Comparison of ENCODE assay signal across 7 cellular contexts in the genomic region with DNA sequence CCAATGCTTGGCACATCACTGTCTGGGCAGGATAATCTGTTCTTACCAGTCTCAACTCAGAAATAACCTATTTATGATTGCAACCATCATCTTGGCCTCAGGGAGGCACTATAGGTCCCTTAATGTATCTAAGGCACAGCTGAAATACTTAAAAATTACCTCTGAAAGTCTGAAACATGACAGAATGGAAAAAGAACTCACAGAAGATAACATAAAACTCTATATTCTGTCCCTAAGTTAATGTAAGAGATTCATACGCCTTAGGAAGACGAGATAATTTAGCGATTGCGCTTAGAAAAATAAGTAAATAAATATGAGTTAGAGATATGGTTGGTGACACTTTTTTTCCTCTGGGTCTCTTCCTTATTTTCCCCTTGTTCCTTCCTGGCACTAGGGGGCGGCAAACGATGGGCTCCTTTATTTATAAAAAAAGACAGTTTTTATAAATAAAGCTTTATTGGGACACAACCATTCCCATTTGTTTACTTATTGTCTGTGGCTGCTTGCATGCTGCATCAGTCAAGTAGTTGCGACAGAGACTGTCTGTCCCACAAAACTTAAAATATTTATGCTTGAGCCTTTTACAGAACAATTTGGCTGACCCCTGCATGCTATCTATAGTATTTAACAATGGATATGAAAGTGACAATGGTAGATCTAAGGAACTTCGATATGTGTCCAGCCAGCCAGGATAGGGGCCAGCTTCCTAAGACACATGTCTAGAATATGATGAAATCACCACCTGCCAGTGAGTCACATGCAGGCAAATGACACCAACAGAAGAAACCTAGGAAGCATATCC.
DNase-seq lines count a peak whose midpoint lies in the region; ATAC-seq, FAIRE-seq and TF ChIP-seq lines count a peak whose summit lies in the region.

No MANE protein-coding gene starts in this region.

- H3F3A ChIP-seq in neural progenitor cell (ENCODE audit: low read depth) = no peaks in the 10 kb centered on the region

- no peak overlapping the region for H3K9ac ChIP-seq in Karpas-422 (ENCODE audit: low read length)
- H3K9ac ChIP-seq in endothelial cell of umbilical vein (replicated peaks; ENCODE audit: extremely low read depth, insufficient read depth, low read length) = peak overlapping the region; percentile 34
- H3K9ac ChIP-seq in neural progenitor cell = no peak overlapping the region

- no peaks in the 10 kb centered on the region for H3K4me1 Mint-ChIP-seq in neural progenitor cell

- no peaks in the 10 kb centered on the region for H3K79me2 ChIP-seq in Karpas-422 (ENCODE audit: low read length)
- no peaks in the 10 kb centered on the region for H3K79me2 ChIP-seq in endothelial cell of umbilical vein (ENCODE audit: control insufficient read depth, insufficient read depth, low read length)
- H3K79me2 ChIP-seq in neural progenitor cell (ENCODE audit: low read depth) = no peaks in the 10 kb centered on the region

- H3K27me3 Mint-ChIP-seq in neural progenitor cell (ENCODE audit: insufficient read depth, low read depth) = peaks cover 6% of the 10 kb centered on the region

- H4K20me1 ChIP-seq in Karpas-422 (ENCODE audit: insufficient read depth, low read depth, low read length) (peaks cover 6% of the 10 kb centered on the region; the same call in 1 of the 2 replicates), endothelial cell of umbilical vein (replicated peaks; ENCODE audit: control insufficient read depth, extremely low read depth, insufficient read depth, low read length) (no peaks in the 10 kb centered on the region), neural progenitor cell (ENCODE audit: low read depth) (no peaks in the 10 kb centered on the region)

- in situ Hi-C loops in G401 (cut with HindIII; ENCODE audit: low sequenced_read_pairs) = no loop called here

- TF ChIP-seq CTCF in endothelial cell of umbilical vein (IDR thresholded peaks at IDR 0.05; ENCODE audit: extremely low read depth in 1 of 2, insufficient read depth in 1 of 2, low read depth in 1 of 2, low read length in 2 of 2) (peak; percentile 43 to 54), neural progenitor cell (IDR thresholded peaks at IDR 0.05) (peak; percentile 77)

- H2AFZ ChIP-seq in Karpas-422 (ENCODE audit: low read length) (no peak overlapping the region), endothelial cell of umbilical vein (ENCODE audit: low read depth, low read length) (peak overlapping the region; percentile 26), neural progenitor cell (replicated peaks) (no peak overlapping the region)

- H3K36me3 ChIP-seq in Karpas-422 (ENCODE audit: insufficient read depth, low read length) (no peaks in the 10 kb centered on the region), endothelial cell of umbilical vein (ENCODE audit: control insufficient read depth in 2 of 2, extremely low read depth in 1 of 2, insufficient read depth in 2 of 2, low read length in 2 of 2) (no peaks in the 10 kb centered on the region), neural progenitor cell (no peaks in the 10 kb centered on the region)

- H3K4me2 ChIP-seq in Karpas-422 (ENCODE audit: low read depth, low read length, poor library complexity, severe bottlenecking) = no peak overlapping the region
- peak overlapping the region; percentile 71 for H3K4me2 ChIP-seq in endothelial cell of umbilical vein (ENCODE audit: insufficient read depth, low read length)
- H3K4me2 ChIP-seq in neural progenitor cell = peak overlapping the region; percentile 46

- no peak overlapping the region for H3K4me3 ChIP-seq in Karpas-422 (ENCODE audit: low read length)
- no peak overlapping the region for H3K4me3 ChIP-seq in endothelial cell of umbilical vein (replicated peaks in 1 of 3; ENCODE audit: insufficient read depth in 1 of 3, low read depth in 1 of 3, low read length in 3 of 3)
- peak overlapping the region; percentile 5 for H3K4me3 ChIP-seq in neural progenitor cell

- no peaks in the 10 kb centered on the region for H3K9me1 ChIP-seq in endothelial cell of umbilical vein (replicated peaks; ENCODE audit: control insufficient read depth, extremely low read depth, insufficient read depth, low read length)

- no peaks in the 10 kb centered on the region for H3K36me3 Mint-ChIP-seq in neural progenitor cell

- peak; percentile 58 for ATAC-seq in GM21576 (IDR thresholded peaks at IDR 0.05; ENCODE audit: unreplicated experiment)

- H3K4me1 ChIP-seq in Karpas-422 (ENCODE audit: low read length) (peaks cover 4% of the 10 kb centered on the region; the same call in 1 of the 2 replicates), endothelial cell of umbilical vein (ENCODE audit: control insufficient read depth, extremely low read depth, insufficient read depth, low read length) (no peaks in the 10 kb centered on the region), neural progenitor cell (no peaks in the 10 kb centered on the region)

- H3K27me3 ChIP-seq in Karpas-422 (ENCODE audit: low read length) (no peaks in the 10 kb centered on the region), endothelial cell of umbilical vein (ENCODE audit: control insufficient read depth in 2 of 2, insufficient read depth in 2 of 2, low read length in 2 of 2) (peaks cover 10 to 34% of the 10 kb centered on the region in 2 experiments), neural progenitor cell (peaks cover 7% of the 10 kb centered on the region)

- H3K9me3 ChIP-seq in Karpas-422 (ENCODE audit: low read length) (no peaks in the 10 kb centered on the region), endothelial cell of umbilical vein (replicated peaks; ENCODE audit: control insufficient read depth, insufficient read depth, low read length) (no peaks in the 10 kb centered on the region), neural progenitor cell (ENCODE audit: low read depth) (no peaks in the 10 kb centered on the region)

- FAIRE-seq in endothelial cell of umbilical vein (lab: Jason Lieb, UNC) = peak; percentile 83

- H3K9me3 Mint-ChIP-seq in neural progenitor cell = no peaks in the 10 kb centered on the region

- H3K27ac Mint-ChIP-seq in neural progenitor cell = no peak overlapping the region

- dilution Hi-C loops in endothelial cell of umbilical vein (cut with MboI; ENCODE audit: extremely low pct_ligation_motif_present, low sequenced_read_pairs) = no loop called here

- intact Hi-C loops in endothelial cell of umbilical vein (cut with micrococcal nuclease) = loop anchor here (1.0 to 10.0 kb wide), 5 partner anchors 347 to 1131 kb away; partner anchors contain the start of genes ERCC8 and NDUFAF2

- no peaks in the 10 kb centered on the region for H3K9me2 ChIP-seq in Karpas-422 (replicated peaks; ENCODE audit: insufficient read depth, low read length)

- no TSS peak for BruUV-seq in endothelial cell of umbilical vein (replicated peaks; lab: Mats Ljungman, UMichigan)

- POLR2A ChIA-PET in endothelial cell of umbilical vein (lab: Charles Lee) = no interaction called here

- no peak for TF ChIP-seq POLR2A in endothelial cell of umbilical vein (IDR thresholded peaks at IDR 0.05; ENCODE audit: low read depth, low read length)

- H3K27ac ChIP-seq in Karpas-422 (ENCODE audit: low read length) (no peak overlapping the region), endothelial cell of umbilical vein (ENCODE audit: insufficient read depth, low read depth, low read length) (no peak overlapping the region), neural progenitor cell (no peak overlapping the region)

- DNase-seq in G401 (ENCODE audit: low spot score) = peak; percentile 32
- DNase-seq in Karpas-422 = peak; percentile 84
- peak; percentile 38 for DNase-seq in SHP77 treated with DMSO at 0.1 percent for 48 hours (lab: John Stamatoyannopoulos, UW)
- peak; percentile 86 for DNase-seq in endothelial cell of umbilical vein (ENCODE audit: low read depth, low spot score)
- peak; percentile 68 for DNase-seq in neural progenitor cell (ENCODE audit: low spot score)
- no peak for DNase-seq in GM19240 (ENCODE audit: insufficient read length, low spot score)

- H3K4me3 Mint-ChIP-seq in neural progenitor cell = no peak overlapping the region

- CTCF ChIA-PET in endothelial cell of umbilical vein (lab: Charles Lee) = interaction anchor here (0.6 to 6.4 kb wide), 31 partner anchors 9 to 863 kb away, joined by 3 to 148 read pairs (median 4); no protein-coding TSS in a partner anchor

TF ChIP-seq in endothelial cell of umbilical vein, 7 proteins besides CTCF, POLR2A, EP300 and RAD21:
- TF ChIP-seq POLR2AphosphoS5 (IDR thresholded peaks at IDR 0.05; ENCODE audit: insufficient read depth, low read depth, low read length) = no peak
- no peak for TF ChIP-seq MYC (IDR thresholded peaks at IDR 0.05; ENCODE audit: low read depth, low read length)
- TF ChIP-seq, protein P1, sequence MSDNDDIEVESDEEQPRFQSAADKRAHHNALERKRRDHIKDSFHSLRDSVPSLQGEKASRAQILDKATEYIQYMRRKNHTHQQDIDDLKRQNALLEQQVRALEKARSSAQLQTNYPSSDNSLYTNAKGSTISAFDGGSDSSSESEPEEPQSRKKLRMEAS (IDR thresholded peaks at IDR 0.05; ENCODE audit: insufficient read depth, insufficient read length) = no peak
- no peak for TF ChIP-seq GATA2 (IDR thresholded peaks at IDR 0.05; ENCODE audit: insufficient read depth, insufficient read length, low read depth, low read length)
- no peak for TF ChIP-seq EZH2 (IDR thresholded peaks at IDR 0.05; ENCODE audit: borderline replicate concordance, low read depth, low read length, severe bottlenecking)
- no peak for TF ChIP-seq JUN (IDR thresholded peaks at IDR 0.05; ENCODE audit: borderline replicate concordance, insufficient read depth, insufficient read length, low read depth)
- no peak for TF ChIP-seq FOS (IDR thresholded peaks at IDR 0.05; ENCODE audit: borderline replicate concordance, insufficient read depth, low read length)
